Comparison of ENCODE assay signal across 11 cellular contexts in the genomic region with DNA sequence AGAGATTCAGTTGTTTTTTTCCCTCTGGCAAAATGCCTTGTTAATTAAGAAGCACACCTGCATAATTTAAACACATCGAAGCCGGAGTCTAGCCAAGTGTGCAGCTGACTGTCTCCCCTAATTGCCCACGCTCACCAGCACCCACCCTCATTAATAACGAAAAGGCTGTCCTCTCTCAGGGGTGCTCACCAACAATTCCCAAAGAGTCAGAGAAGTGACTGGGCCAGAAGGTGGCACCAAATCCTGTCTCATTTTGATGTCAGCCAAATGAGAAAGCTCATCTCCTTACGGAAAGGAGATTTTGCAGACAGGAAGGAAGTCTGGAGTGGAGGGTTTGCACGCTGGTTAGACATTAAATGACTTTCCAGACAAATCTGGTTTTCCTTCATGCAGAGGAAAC.
A peak's percentile ranks its signal among the peaks of the same experiment; 100 is the strongest.
DNase-seq lines count a peak whose midpoint lies in the region; ATAC-seq and TF ChIP-seq lines count a peak whose summit lies in the region.
"Had no signal": no experiment of that assay in that cellular context is flagged by ENCODE, and none has a peak within 500 bp of the region (broad histone marks: within the 10 kb centered on the region; RNA-seq: fewer than 3 reads in every experiment).

No MANE protein-coding gene starts in this region.

- CTCF ChIA-PET in RWPE1 (lab: Yijun Ruan, JAX) = interaction anchor here (0.5 to 2.0 kb wide), 17 partner anchors 15 to 1507 kb away, joined by 3 to 16 read pairs (median 4); partner anchors contain the start of gene MC3R

- H3K27ac ChIP-seq in RWPE1 = no peak overlapping the region
- H3K27ac ChIP-seq: tibial artery had no signal

- ATAC-seq in GM21447 (IDR thresholded peaks at IDR 0.05; ENCODE audit: unreplicated experiment) = no peak

- no peaks in the 10 kb centered on the region for H3K4me1 ChIP-seq in BE2C
- H3K4me1 ChIP-seq: tibial artery had no signal

- peak overlapping the region; percentile 19; the same call in 1 of the 2 replicates for H3K4me3 ChIP-seq in BE2C (ENCODE audit: low read depth, low read length)
- H3K4me3 ChIP-seq: tibial artery had no signal

- peak; percentile 66 for TF ChIP-seq CTCF in BE2C (IDR thresholded peaks at IDR 0.05; ENCODE audit: low read depth, low read length)
- TF ChIP-seq CTCF in RWPE1 (conservative IDR thresholded peaks at IDR 0.05; ENCODE audit: low read depth) = peak; percentile 81

- no peaks in the 10 kb centered on the region for H3K27me3 ChIP-seq in BE2C
- H3K27me3 ChIP-seq: tibial artery had no signal

- no peaks in the 10 kb centered on the region for H3K36me3 ChIP-seq in BE2C
- H3K36me3 ChIP-seq: tibial artery had no signal

- intact Hi-C loops in head of caudate nucleus (cut with DNase I) = loop anchor here (10.0 kb wide), 1 partner anchor 773 kb away; no protein-coding TSS in a partner anchor

- in situ Hi-C loops in KBM-7 (cut with MboI; ENCODE audit: low pct_unique_long_range_greater_than_20kb, low sequenced_read_pairs) = no loop called here

- POLR2A ChIA-PET in RWPE1 (lab: Yijun Ruan, JAX; ENCODE audit: low non-redundant PET) = no interaction called here

- no peaks in the 10 kb centered on the region; the same call in 1 of the 2 replicates for H3K9me3 ChIP-seq in BE2C
- H3K9me3 ChIP-seq: tibial artery had no signal

- DNase-seq in BE2C (peak; percentile 25), KBM-7 (peak; percentile 11), RWPE1 (ENCODE audit: low spot score) (peak; percentile 36), head of caudate nucleus (peak in 41 of 42 donors; percentile 8 to 70 (median 43)), dermis blood vessel endothelial cell (no peak), NCI-H69 (lab: John Stamatoyannopoulos, UW) (no peak)
- DNase-seq in activated CD4-positive, CD25-positive, alpha-beta regulatory T cell treated with anti-CD3 and anti-CD28 coated beads, Interleukin-2, amount 50 U/mL, for 72 hours = no peak
- DNase-seq: activated gamma-delta T cell, NCI-H2029, tibial artery had no signal

Comparison
In these comparisons a context has a peak if more than half of its experiments do, and no peak if none do; other contexts are left out.
1. DNase-seq: peak in BE2C (single experiment), KBM-7 (single experiment), RWPE1 (single experiment) and head of caudate nucleus (41 of 42); none in dermis blood vessel endothelial cell (single experiment), NCI-H69 (single experiment) and activated CD4-positive, CD25-positive, alpha-beta regulatory T cell treated with anti-CD3 and anti-CD28 coated beads, Interleukin-2, amount 50 U/mL, for 72 hours (single experiment).